Comparison of ENCODE assay signal across 16 cellular contexts in genomic region chr7:45848734-45849133, GRCh38. TPM values are rescaled to one million over a fixed set of nuclear protein-coding genes. Genes with fewer than 3 reads are reported as not detected.
A peak's percentile ranks its signal among the peaks of the same experiment; 100 is the strongest.
DNase-seq lines count a peak whose midpoint lies in the region; ATAC-seq and TF ChIP-seq lines count a peak whose summit lies in the region.
"Not testable (repeated sequence)": the region's sequence is repeated elsewhere in the genome, so short reads cannot be mapped to it uniquely, and the experiment has no call there.
"Had no signal": no experiment of that assay in that cellular context is flagged by ENCODE, and none has a peak within 500 bp of the region (broad histone marks: within the 10 kb centered on the region; RNA-seq: fewer than 3 reads in every experiment).

No MANE protein-coding gene starts in this region.

- intact Hi-C loops in cardiac septum (cut with DNase I); upper lobe of right lung (cut with DNase I): not testable (repeated sequence)

- peak; percentile 32 to 49 for ATAC-seq in natural killer cell treated with Interleukin-12 subunit alpha and Interleukin-12 subunit beta and Interleukin-15 and Interleukin-18, amount 100 ng/mL, for 72 hours
- ATAC-seq in stimulated activated naive CD8-positive, alpha-beta T cell treated with anti-CD3 and anti-CD28 coated beads, Interleukin-15, amount 100 ng/mL, for 72 hours = peak; percentile 20
- ATAC-seq in upper lobe of right lung = peak; percentile 26

- H3K27me3 Mint-ChIP-seq in natural killer cell treated with Interleukin-12 subunit alpha and Interleukin-12 subunit beta and Interleukin-15 and Interleukin-18, amount 100 ng/mL, for 72 hours = peaks cover 0 to 11% of the 10 kb centered on the region in 2 donors
- peaks cover 13% of the 10 kb centered on the region for H3K27me3 Mint-ChIP-seq in stimulated activated naive CD8-positive, alpha-beta T cell treated with anti-CD3 and anti-CD28 coated beads, Interleukin-15, amount 100 ng/mL, for 72 hours

- peaks cover 63% of the 10 kb centered on the region for H3K4me1 ChIP-seq in BLaER1
- H3K4me1 ChIP-seq in upper lobe of right lung = not testable (repeated sequence)

- not testable (repeated sequence) for H3K4me3 Mint-ChIP-seq in natural killer cell treated with Interleukin-12 subunit alpha and Interleukin-12 subunit beta and Interleukin-15 and Interleukin-18, amount 100 ng/mL, for 72 hours; stimulated activated naive CD8-positive, alpha-beta T cell treated with anti-CD3 and anti-CD28 coated beads, Interleukin-15, amount 100 ng/mL, for 72 hours

- not testable (repeated sequence) for H3K9me3 Mint-ChIP-seq in natural killer cell treated with Interleukin-12 subunit alpha and Interleukin-12 subunit beta and Interleukin-15 and Interleukin-18, amount 100 ng/mL, for 72 hours; stimulated activated naive CD8-positive, alpha-beta T cell treated with anti-CD3 and anti-CD28 coated beads, Interleukin-15, amount 100 ng/mL, for 72 hours

- not testable (repeated sequence) for H3K36me3 ChIP-seq in BLaER1, upper lobe of right lung

- DNase-seq in cardiac septum (ENCODE audit: low spot score) = peak; percentile 44
- not testable (repeated sequence) for DNase-seq in natural killer cell treated with Interleukin-12 subunit alpha and Interleukin-12 subunit beta and Interleukin-15 and Interleukin-18, amount 100 ng/mL, for 72 hours (ENCODE audit: low spot score); stimulated activated naive CD8-positive, alpha-beta T cell treated with anti-CD3 and anti-CD28 coated beads, Interleukin-15, amount 100 ng/mL, for 72 hours
- DNase-seq in upper lobe of right lung = peak; percentile 37

- not testable (repeated sequence) for H3K9me3 ChIP-seq in BLaER1, upper lobe of right lung

- TF ChIP-seq CTCF in upper lobe of right lung (IDR thresholded peaks at IDR 0.05) = not testable (repeated sequence)

- not testable (repeated sequence) for H3K27ac Mint-ChIP-seq in natural killer cell treated with Interleukin-12 subunit alpha and Interleukin-12 subunit beta and Interleukin-15 and Interleukin-18, amount 100 ng/mL, for 72 hours; stimulated activated naive CD8-positive, alpha-beta T cell treated with anti-CD3 and anti-CD28 coated beads, Interleukin-15, amount 100 ng/mL, for 72 hours

- peak overlapping the region; percentile 9; the same call in 1 of the 2 replicates for H3K27ac ChIP-seq in BLaER1
- not testable (repeated sequence) for H3K27ac ChIP-seq in upper lobe of right lung

- H4K20me1 ChIP-seq in BLaER1 = not testable (repeated sequence)

- not testable (repeated sequence) for H3K4me3 ChIP-seq in BLaER1, upper lobe of right lung

- H3K27me3 ChIP-seq in BLaER1, upper lobe of right lung: not testable (repeated sequence)

- peak overlapping the region; percentile 51; the same call in 1 of the 2 replicates for H3K4me2 ChIP-seq in BLaER1

- not testable (repeated sequence) for H3K9ac ChIP-seq in BLaER1

- not testable (repeated sequence) for H3K36me3 Mint-ChIP-seq in natural killer cell treated with Interleukin-12 subunit alpha and Interleukin-12 subunit beta and Interleukin-15 and Interleukin-18, amount 100 ng/mL, for 72 hours

- H3K4me1 Mint-ChIP-seq in natural killer cell treated with Interleukin-12 subunit alpha and Interleukin-12 subunit beta and Interleukin-15 and Interleukin-18, amount 100 ng/mL, for 72 hours (ENCODE audit: low read depth in 2 of 2); stimulated activated naive CD8-positive, alpha-beta T cell treated with anti-CD3 and anti-CD28 coated beads, Interleukin-15, amount 100 ng/mL, for 72 hours: not testable (repeated sequence)

RNA-seq across cellular contexts. Expression of gene CCDC201, which starts 24.1 kb away (rescaled TPM):
- total RNA-seq in cardiac septum (not detected), upper lobe of right lung (not detected)
- total RNA-seq in natural killer cell treated with Interleukin-12 subunit alpha and Interleukin-12 subunit beta and Interleukin-15 and Interleukin-18, amount 100 ng/mL, for 72 hours = not detected
- total RNA-seq: A172; A673; B cell; Caco-2; Calu3; CD4-positive, alpha-beta memory T cell; CD4-positive, alpha-beta T cell; CD4-positive, CD25-positive, alpha-beta regulatory T cell; CD8-positive, alpha-beta memory T cell; CD8-positive, alpha-beta T cell; Daoy had no signal

RNA-seq across cellular contexts. Expression of gene IGFBP1, which starts 39.6 kb away (rescaled TPM):
- total RNA-seq in cardiac septum (not detected), upper lobe of right lung (not detected)
- total RNA-seq in natural killer cell treated with Interleukin-12 subunit alpha and Interleukin-12 subunit beta and Interleukin-15 and Interleukin-18, amount 100 ng/mL, for 72 hours = not detected
- total RNA-seq: A673; B cell; Caco-2; CD4-positive, alpha-beta memory T cell; CD4-positive, alpha-beta T cell; CD4-positive, CD25-positive, alpha-beta regulatory T cell; CD8-positive, alpha-beta memory T cell; CD8-positive, alpha-beta T cell had no signal
